Comparison of ENCODE assay signal across 8 cellular contexts in the genomic region with DNA sequence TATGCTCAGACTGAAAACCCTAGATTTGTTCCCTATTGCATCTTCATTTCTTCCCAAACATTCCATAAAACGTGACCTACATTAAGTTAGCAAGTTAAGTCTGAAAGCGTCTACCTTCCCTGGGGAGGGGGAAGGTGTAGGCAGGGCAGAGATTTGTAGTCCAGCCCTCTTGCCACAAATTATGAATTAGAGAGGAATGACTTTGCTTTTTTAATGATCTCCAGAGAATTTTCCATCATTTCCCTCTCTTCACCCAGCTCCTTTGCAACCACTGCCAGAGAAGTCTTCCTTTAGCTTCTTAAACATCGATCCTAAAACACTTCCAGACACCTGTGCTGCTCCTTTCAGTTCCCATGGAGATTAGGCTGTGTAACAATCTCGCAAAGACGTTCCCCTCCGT. TPM values are rescaled to one million over a fixed set of nuclear protein-coding genes. Genes with fewer than 3 reads are reported as not detected.
A peak's percentile ranks its signal among the peaks of the same experiment; 100 is the strongest.
DNase-seq lines count a peak whose midpoint lies in the region; ATAC-seq, FAIRE-seq and TF ChIP-seq lines count a peak whose summit lies in the region.

No MANE protein-coding gene starts in this region.

- H3K27ac Mint-ChIP-seq in T-cell, result peak overlapping the region; percentile 85 to 97

- H3K4me3 Mint-ChIP-seq in T-cell, result peak overlapping the region; percentile 96 to 99 (median 98)

- ATAC-seq in T-cell (replicated peaks in 1 of 4) (no peak), GM18858 (IDR thresholded peaks at IDR 0.05; ENCODE audit: unreplicated experiment) (no peak)

- H3K79me2 ChIP-seq in GM23248 (ENCODE audit: insufficient read depth), result peaks cover 36% of the 10 kb centered on the region

- no peaks in the 10 kb centered on the region for H3K27me3 ChIP-seq in GM23248 (replicated peaks; ENCODE audit: insufficient read depth)

- no peaks in the 10 kb centered on the region for H3K27me3 Mint-ChIP-seq in T-cell

- H3K4me3 ChIP-seq in GM23248, result peak overlapping the region; percentile 90
- H3K4me3 ChIP-seq in fibroblast of the aortic adventitia (ENCODE audit: low read depth, low read length), result peak overlapping the region; percentile 92
- H3K4me3 ChIP-seq in skeletal muscle cell (ENCODE audit: low read depth, low read length), result peak overlapping the region; percentile 91

- POLR2A ChIA-PET in T-cell (lab: Charles Lee), result no interaction called here

- peak overlapping the region; percentile 97 for H2AFZ ChIP-seq in GM23248

- peaks cover 8% of the 10 kb centered on the region for H3K4me1 ChIP-seq in GM23248 (ENCODE audit: insufficient read depth)

- H3K9ac ChIP-seq in GM23248, result peak overlapping the region; percentile 80; the same call in 1 of the 2 replicates

- no peaks in the 10 kb centered on the region for H3K36me3 ChIP-seq in GM23248 (ENCODE audit: low read depth)

- no peaks in the 10 kb centered on the region for H3F3A ChIP-seq in GM23248 (ENCODE audit: insufficient read depth)

- CTCF ChIA-PET in T-cell (lab: Charles Lee), result interaction anchor here (0.6 to 1.1 kb wide), 2 partner anchors 15 to 26 kb away, joined by 3 read pairs; no protein-coding TSS in a partner anchor

- 39 to 41% methylated on average over 6 of the region's 6 CpGs for WGBS in GM23248 (ENCODE audit: low coverage in 1 of 2, low lambda C conversion rate in 2 of 2, missing lambda C conversion rate in 2 of 2), 2 experiments

- TF ChIP-seq CTCF in fibroblast of the aortic adventitia (IDR thresholded peaks at IDR 0.05; ENCODE audit: insufficient read depth, low read length) (no peak), D721Med (IDR thresholded peaks at IDR 0.05; ENCODE audit: insufficient read depth, missing control alignments) (no peak)

- in situ Hi-C loops in GM23248 (cut with MboI), result no loop called here

- no peaks in the 10 kb centered on the region for H3K9me2 ChIP-seq in GM23248 (ENCODE audit: insufficient read depth)

- peak overlapping the region; percentile 93 for H3K4me2 ChIP-seq in GM23248 (ENCODE audit: unreplicated experiment)

- no peaks in the 10 kb centered on the region for H3K9me3 ChIP-seq in GM23248 (ENCODE audit: low read depth)

- no peaks in the 10 kb centered on the region for H4K20me1 ChIP-seq in GM23248 (ENCODE audit: insufficient read depth)

- DNase-seq in GM23248 (no peak), T-cell (no peak), fibroblast of the aortic adventitia (ENCODE audit: low read depth) (no peak), skeletal muscle cell (ENCODE audit: low read depth) (no peak), NCI-H1436 (lab: John Stamatoyannopoulos, UW) (no peak), D721Med (ENCODE audit: insufficient read length, low spot score) (no peak)
- no peak for DNase-seq in stimulated activated CD4-positive, alpha-beta T cell treated with anti-CD3 and anti-CD28 coated beads, Interleukin-4, amount 100 ng/mL, for 1 hour

- H3K36me3 Mint-ChIP-seq in T-cell, result peaks cover 16% of the 10 kb centered on the region

- H3K27ac ChIP-seq in GM23248, result no peak overlapping the region

- peaks cover 50 to 62% (median 60%) of the 10 kb centered on the region in 3 donors for H3K4me1 Mint-ChIP-seq in T-cell

- no peak for FAIRE-seq in D721Med (lab: Jason Lieb, UNC)

- H3K9me3 Mint-ChIP-seq in T-cell, result no peaks in the 10 kb centered on the region

RNA-seq across cellular contexts. Expression of a gene that starts 1.2 kb away (rescaled TPM):
- 3.0 and 6.1 TPM in 2 replicates for total RNA-seq in GM23248 (2014; rRNA removed; shearing (Covaris generic))
- 23.4 and 26.2 TPM in 2 replicates for polyA plus RNA-seq in GM23248 (2016; fragmentation: Nextera tagmentation; extraction: Ambion mirVana)
- total RNA-seq in T-cell, result 1 to 10 TPM; 5.2 to 9.0 (median 7.4) TPM
- total RNA-seq in fibroblast of the aortic adventitia (ENCODE audit: low replicate concordance), result 8.6 and 21.4 TPM in 2 replicates

RNA-seq across cellular contexts. Expression of a gene that starts 1.3 kb away (rescaled TPM):
- 41.6 and 55.0 TPM in 2 replicates for total RNA-seq in GM23248 (2014; rRNA removed; shearing (Covaris generic))
- 199 and 208 TPM in 2 replicates for polyA plus RNA-seq in GM23248 (2016; fragmentation: Nextera tagmentation; extraction: Ambion mirVana)
- total RNA-seq in T-cell (10 to 100 TPM; 33.4 to 55.5 (median 44.3) TPM), fibroblast of the aortic adventitia (ENCODE audit: low replicate concordance) (47.7 and 123 TPM in 2 replicates)
